1 cellular context compared by ENCODE assay signal in genomic region chr11:62804310-62805043, GRCh38.
TF ChIP-seq lines count a peak whose summit lies in the region.

No MANE protein-coding gene starts in this region.

TF ChIP-seq in H1, 55 proteins besides CTCF, POLR2A, EP300 and RAD21:
- TF ChIP-seq JUND (IDR thresholded peaks at IDR 0.05; ENCODE audit: low read length) (no peak), RBBP5 (IDR thresholded peaks at IDR 0.05; ENCODE audit: borderline replicate concordance, low read depth, low read length) (no peak), RFX5 (IDR thresholded peaks at IDR 0.05; ENCODE audit: borderline replicate concordance, low read depth, low read length) (no peak), SAP30 (IDR thresholded peaks at IDR 0.05; ENCODE audit: insufficient read depth, insufficient replicate concordance, low read length) (no peak), HDAC6 (IDR thresholded peaks at IDR 0.05; ENCODE audit: low read depth, low read length) (no peak), POU5F1 (IDR thresholded peaks at IDR 0.05; ENCODE audit: low read depth, low read length) (no peak), BCL11A (IDR thresholded peaks at IDR 0.05; ENCODE audit: low read depth in 2 of 2, low read length in 2 of 2) (no peak), USF2 (IDR thresholded peaks at IDR 0.05; ENCODE audit: low read length) (no peak), CBX5 (IDR thresholded peaks at IDR 0.05; ENCODE audit: low read depth, low read length) (no peak), SP4 (IDR thresholded peaks at IDR 0.05; ENCODE audit: low read length) (no peak), MAFK (IDR thresholded peaks at IDR 0.05; ENCODE audit: low read depth, low read length) (no peak), POLR2AphosphoS5 (IDR thresholded peaks at IDR 0.05; ENCODE audit: low read depth, low read length) (no peak), TAF7 (optimal IDR thresholded peaks at IDR 0.05; ENCODE audit: borderline replicate concordance, low read depth, low read length) (no peak), TEAD4 (IDR thresholded peaks at IDR 0.05; ENCODE audit: low read depth, low read length) (no peak), PHF8 (conservative IDR thresholded peaks at IDR 0.05; ENCODE audit: low read depth, low read length) (no peak)
